Comparison of ENCODE assay signal across 8 cellular contexts in the genomic region with DNA sequence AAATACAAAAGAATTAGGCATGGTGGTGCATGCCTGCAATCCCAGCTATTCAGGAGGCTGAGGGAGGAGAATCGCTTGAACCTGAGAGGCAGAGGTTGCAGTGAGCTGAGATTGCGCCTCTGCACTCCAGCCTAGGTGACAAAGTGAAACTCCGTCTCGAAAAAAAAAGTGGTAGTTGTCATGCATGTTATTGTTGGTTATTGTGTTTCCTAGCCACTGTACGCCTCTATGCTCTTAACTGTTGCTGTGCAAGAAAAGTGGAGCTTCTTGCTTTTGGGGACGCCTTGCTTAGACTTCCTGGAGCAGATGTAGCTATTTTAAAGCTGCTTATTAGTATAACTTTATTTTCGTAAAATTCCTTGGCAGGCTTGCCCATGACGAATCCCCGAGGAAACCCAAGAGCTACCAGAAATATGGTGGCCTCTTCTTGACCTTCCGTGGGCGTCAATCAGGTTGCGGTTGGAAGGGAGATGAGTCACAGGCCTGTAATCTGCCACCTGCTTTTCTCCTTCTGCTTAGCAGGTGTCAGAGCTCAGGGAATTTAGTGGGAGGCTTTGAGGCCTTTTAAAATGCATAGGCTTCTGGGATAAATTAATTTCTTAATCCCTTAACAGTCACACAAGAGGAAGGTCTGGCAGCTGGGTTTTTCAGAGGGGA. TPM values are rescaled to one million over a fixed set of nuclear protein-coding genes. Genes with fewer than 3 reads are reported as not detected.
A peak's percentile ranks its signal among the peaks of the same experiment; 100 is the strongest.
DNase-seq lines count a peak whose midpoint lies in the region; ATAC-seq and TF ChIP-seq lines count a peak whose summit lies in the region.

No MANE protein-coding gene starts in this region.

- no peak overlapping the region for H2AFZ ChIP-seq in PC-3 (ENCODE audit: low read length)

- ATAC-seq in GM19023 (IDR thresholded peaks at IDR 0.05; ENCODE audit: unreplicated experiment) (peak; percentile 94), HG03097 (IDR thresholded peaks at IDR 0.05; ENCODE audit: low FRiP score, unreplicated experiment) (peak; percentile 81), PC-3 (peak; percentile 89), heart right ventricle (peak; percentile 86 to 97 (median 89))
- ATAC-seq in activated T-helper 17 cell treated with anti-CD3 and anti-CD28 coated beads, Interleukin-2, amount 50 U/mL, for 72 hours (replicated peaks): peak; percentile 83

- H3K4me3 Mint-ChIP-seq in activated T-helper 17 cell treated with anti-CD3 and anti-CD28 coated beads, Interleukin-2, amount 50 U/mL, for 72 hours: peak overlapping the region; percentile 75

- no peaks in the 10 kb centered on the region for H3K9me3 Mint-ChIP-seq in activated T-helper 17 cell treated with anti-CD3 and anti-CD28 coated beads, Interleukin-2, amount 50 U/mL, for 72 hours

- H3K36me3 ChIP-seq in PC-3 (ENCODE audit: low read depth, low read length): no peaks in the 10 kb centered on the region
- no peaks in the 10 kb centered on the region for H3K36me3 ChIP-seq in heart right ventricle

- in situ Hi-C loops in ACHN (cut with HindIII; ENCODE audit: low pct_ligation_motif_present, low pct_unique_long_range_greater_than_20kb, low sequenced_read_pairs): no loop called here

- peak overlapping the region; percentile 55; the same call in 1 of the 2 replicates for H3K4me3 ChIP-seq in PC-3 (ENCODE audit: low read length)
- H3K4me3 ChIP-seq in heart right ventricle: peak overlapping the region in 2 of 10 donors; percentile 9 to 27

- H3K27ac ChIP-seq in PC-3 (ENCODE audit: low read length) (peak overlapping the region; percentile 90), heart right ventricle (peak overlapping the region in 8 of 10 donors; percentile 21 to 66 (median 46))

- H3K9ac ChIP-seq in PC-3 (ENCODE audit: low read length): peak overlapping the region; percentile 57

- BruUV-seq in PC-3 (replicated peaks; lab: Mats Ljungman, UMichigan): no TSS peak

- H3K79me2 ChIP-seq in PC-3 (ENCODE audit: low read length): no peaks in the 10 kb centered on the region

- 47 to 52% methylated on average over 12 of the region's 12 CpGs for WGBS in heart right ventricle, 2 donors

- peaks cover 25% of the 10 kb centered on the region for H3K4me1 Mint-ChIP-seq in activated T-helper 17 cell treated with anti-CD3 and anti-CD28 coated beads, Interleukin-2, amount 50 U/mL, for 72 hours

- intact Hi-C loops in PC-3 (cut with micrococcal nuclease): loop anchor here (1.0 kb wide), 1 partner anchor 54 kb away; a partner anchor contains a TSS
- intact Hi-C loops in heart right ventricle (cut with DNase I): no loop called here

- no peaks in the 10 kb centered on the region for H3K9me3 ChIP-seq in PC-3 (ENCODE audit: low read length)
- no peaks in the 10 kb centered on the region for H3K9me3 ChIP-seq in heart right ventricle

- no peaks in the 10 kb centered on the region for H3F3A ChIP-seq in PC-3 (ENCODE audit: low read length, unreplicated experiment)

- peak; percentile 95 for DNase-seq in ACHN
- peak; percentile 94 for DNase-seq in PC-3
- DNase-seq in heart right ventricle: peak in 1 of 2 donors; percentile 82
- DNase-seq in stimulated activated CD4-positive, alpha-beta T cell treated with anti-CD3 and anti-CD28 coated beads, Interleukin-15, amount 100 ng/mL, for 24 hours: peak; percentile 65
- DNase-seq in NCI-H1105 (lab: John Stamatoyannopoulos, UW): no peak

- H3K27me3 Mint-ChIP-seq in activated T-helper 17 cell treated with anti-CD3 and anti-CD28 coated beads, Interleukin-2, amount 50 U/mL, for 72 hours: no peaks in the 10 kb centered on the region

- no peaks in the 10 kb centered on the region for H3K9me2 ChIP-seq in PC-3 (replicated peaks; ENCODE audit: low read length)

- TF ChIP-seq CTCF in PC-3 (conservative IDR thresholded peaks at IDR 0.05; ENCODE audit: low read depth, low read length) (no peak), heart right ventricle (IDR thresholded peaks at IDR 0.05) (no peak)

- POLR2A ChIA-PET in PC-3 (lab: Charles Lee; ENCODE audit: unreplicated experiment): no interaction called here

- CTCF ChIA-PET in PC-3 (lab: Charles Lee): interaction anchor here (0.6 kb wide), 1 partner anchor 68 kb away, joined by 5 read pairs; no protein-coding TSS in a partner anchor

- H3K4me2 ChIP-seq in PC-3 (ENCODE audit: low read length): peak overlapping the region; percentile 73

- H3K36me3 Mint-ChIP-seq in activated T-helper 17 cell treated with anti-CD3 and anti-CD28 coated beads, Interleukin-2, amount 50 U/mL, for 72 hours (ENCODE audit: low read depth): peaks cover 6% of the 10 kb centered on the region

- peak overlapping the region; percentile 93 for H3K27ac Mint-ChIP-seq in activated T-helper 17 cell treated with anti-CD3 and anti-CD28 coated beads, Interleukin-2, amount 50 U/mL, for 72 hours

- H3K27me3 ChIP-seq in PC-3 (ENCODE audit: low read length) (no peaks in the 10 kb centered on the region), heart right ventricle (no peaks in the 10 kb centered on the region)

- no peaks in the 10 kb centered on the region for H4K20me1 ChIP-seq in PC-3 (ENCODE audit: low read length)

- H3K4me1 ChIP-seq in PC-3 (ENCODE audit: insufficient read depth, low read length): peaks cover 26% of the 10 kb centered on the region
- peaks cover 0 to 23% (median 18%) of the 10 kb centered on the region in 9 donors for H3K4me1 ChIP-seq in heart right ventricle

RNA-seq across cellular contexts. Expression of a gene that starts 17.3 kb away (rescaled TPM):
- total RNA-seq in PC-3 (2014; rRNA removed): 0.23 and 0.36 TPM in 2 replicates
- under 1 TPM; 0.64 to 0.71 TPM for total RNA-seq in activated T-helper 17 cell treated with anti-CD3 and anti-CD28 coated beads, Interleukin-2, amount 50 U/mL, for 72 hours
- 1 to 10 TPM in 1 of 10 donors, under 1 TPM in 6, not detected in 3; 0.14 to 1.2 (median 0.29) TPM for total RNA-seq in heart right ventricle
- under 1 TPM; 0.45 to 0.80 TPM for polyA plus RNA-seq in heart right ventricle

RNA-seq across cellular contexts. Expression of a gene that starts 54.7 kb away (rescaled TPM):
- total RNA-seq in PC-3 (2014; rRNA removed): 22.4 and 23.2 TPM in 2 replicates
- 10 to 100 TPM; 18.1 to 25.4 TPM for total RNA-seq in activated T-helper 17 cell treated with anti-CD3 and anti-CD28 coated beads, Interleukin-2, amount 50 U/mL, for 72 hours
- 10 to 100 TPM in 9 of 10 donors, 1 to 10 TPM in 1; 9.9 to 23.9 (median 14.1) TPM for total RNA-seq in heart right ventricle
- polyA plus RNA-seq in heart right ventricle: 10 to 100 TPM; 13.7 to 15.0 TPM
